1 cellular context compared by ENCODE assay signal in the genomic region with DNA sequence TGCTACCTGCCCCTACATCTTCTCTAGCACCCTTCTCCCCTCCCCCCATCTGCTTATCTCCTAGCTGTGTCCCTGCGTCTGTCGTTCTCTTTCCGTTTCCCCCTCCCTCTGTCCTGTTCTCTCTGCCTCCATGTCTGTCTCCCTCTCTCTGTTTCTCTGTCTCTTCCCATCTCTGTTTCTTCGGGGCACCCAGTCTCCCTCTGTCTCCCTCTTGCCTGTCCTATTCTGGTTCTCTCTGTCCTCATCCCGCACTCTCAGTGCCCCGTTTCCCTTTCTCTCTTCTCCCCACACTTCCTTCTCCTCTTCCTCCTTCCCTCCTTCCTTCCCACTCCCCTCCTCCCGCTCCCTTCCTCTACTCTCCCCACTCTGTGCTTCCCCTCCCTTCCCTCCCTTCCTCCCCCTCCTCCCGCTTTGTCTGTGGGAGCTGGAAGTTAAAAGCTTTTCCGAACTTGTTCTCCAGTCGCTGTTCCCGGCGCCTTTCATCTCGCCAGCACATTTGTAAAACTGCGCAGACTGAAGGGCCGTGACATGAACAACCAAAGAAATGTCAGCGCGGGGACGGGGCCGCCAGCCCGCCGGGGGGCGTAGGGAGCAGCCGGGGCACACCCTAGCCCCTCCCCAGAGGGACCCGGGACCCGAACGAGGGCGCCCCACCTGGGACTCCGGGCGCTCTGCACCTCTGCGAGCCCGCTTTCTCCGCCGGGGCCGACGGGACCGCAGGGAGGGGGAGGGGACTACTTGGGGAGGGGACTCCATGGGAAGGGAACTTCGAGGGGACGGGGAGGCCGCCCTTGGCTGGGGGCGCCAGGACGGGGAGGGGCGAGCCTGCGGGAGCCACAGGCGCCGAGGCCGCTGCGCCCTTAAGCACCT.
TF ChIP-seq lines count a peak whose summit lies in the region.

No MANE protein-coding gene starts in this region.

TF ChIP-seq in GM23338, 12 proteins besides CTCF, POLR2A, EP300 and RAD21 (continued from another document):
- TF ChIP-seq ETS1 (IDR thresholded peaks at IDR 0.05), result no peak
- TF ChIP-seq ZNF114 (CRISPR knock-in tag; IDR thresholded peaks at IDR 0.05), result no peak
- TF ChIP-seq POLR2AphosphoS5 (IDR thresholded peaks at IDR 0.05; ENCODE audit: low read depth), result no peak
- TF ChIP-seq, protein P1, sequence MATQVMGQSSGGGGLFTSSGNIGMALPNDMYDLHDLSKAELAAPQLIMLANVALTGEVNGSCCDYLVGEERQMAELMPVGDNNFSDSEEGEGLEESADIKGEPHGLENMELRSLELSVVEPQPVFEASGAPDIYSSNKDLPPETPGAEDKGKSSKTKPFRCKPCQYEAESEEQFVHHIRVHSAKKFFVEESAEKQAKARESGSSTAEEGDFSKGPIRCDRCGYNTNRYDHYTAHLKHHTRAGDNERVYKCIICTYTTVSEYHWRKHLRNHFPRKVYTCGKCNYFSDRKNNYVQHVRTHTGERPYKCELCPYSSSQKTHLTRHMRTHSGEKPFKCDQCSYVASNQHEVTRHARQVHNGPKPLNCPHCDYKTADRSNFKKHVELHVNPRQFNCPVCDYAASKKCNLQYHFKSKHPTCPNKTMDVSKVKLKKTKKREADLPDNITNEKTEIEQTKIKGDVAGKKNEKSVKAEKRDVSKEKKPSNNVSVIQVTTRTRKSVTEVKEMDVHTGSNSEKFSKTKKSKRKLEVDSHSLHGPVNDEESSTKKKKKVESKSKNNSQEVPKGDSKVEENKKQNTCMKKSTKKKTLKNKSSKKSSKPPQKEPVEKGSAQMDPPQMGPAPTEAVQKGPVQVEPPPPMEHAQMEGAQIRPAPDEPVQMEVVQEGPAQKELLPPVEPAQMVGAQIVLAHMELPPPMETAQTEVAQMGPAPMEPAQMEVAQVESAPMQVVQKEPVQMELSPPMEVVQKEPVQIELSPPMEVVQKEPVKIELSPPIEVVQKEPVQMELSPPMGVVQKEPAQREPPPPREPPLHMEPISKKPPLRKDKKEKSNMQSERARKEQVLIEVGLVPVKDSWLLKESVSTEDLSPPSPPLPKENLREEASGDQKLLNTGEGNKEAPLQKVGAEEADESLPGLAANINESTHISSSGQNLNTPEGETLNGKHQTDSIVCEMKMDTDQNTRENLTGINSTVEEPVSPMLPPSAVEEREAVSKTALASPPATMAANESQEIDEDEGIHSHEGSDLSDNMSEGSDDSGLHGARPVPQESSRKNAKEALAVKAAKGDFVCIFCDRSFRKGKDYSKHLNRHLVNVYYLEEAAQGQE (IDR thresholded peaks at IDR 0.05; ENCODE audit: unreplicated experiment), result no peak
- TF ChIP-seq EZH2 (IDR thresholded peaks at IDR 0.05; ENCODE audit: low read depth, unreplicated experiment), result no peak
- no peak for TF ChIP-seq NANOG (IDR thresholded peaks at IDR 0.05; ENCODE audit: borderline replicate concordance)
- TF ChIP-seq STAT1 (IDR thresholded peaks at IDR 0.05; ENCODE audit: unreplicated experiment), result no peak
- TF ChIP-seq ZNF462 (CRISPR knock-in tag; IDR thresholded peaks at IDR 0.05), result no peak
- TF ChIP-seq CREB1 (CRISPR knock-in tag; IDR thresholded peaks at IDR 0.05; ENCODE audit: low read depth), result no peak
- TF ChIP-seq ZNF331 (CRISPR knock-in tag; IDR thresholded peaks at IDR 0.05; ENCODE audit: low read depth), result no peak
- TF ChIP-seq EZH2phosphoT487 (IDR thresholded peaks at IDR 0.05; ENCODE audit: unreplicated experiment), result no peak
